8 cellular contexts compared by ENCODE assay signal in the genomic region with DNA sequence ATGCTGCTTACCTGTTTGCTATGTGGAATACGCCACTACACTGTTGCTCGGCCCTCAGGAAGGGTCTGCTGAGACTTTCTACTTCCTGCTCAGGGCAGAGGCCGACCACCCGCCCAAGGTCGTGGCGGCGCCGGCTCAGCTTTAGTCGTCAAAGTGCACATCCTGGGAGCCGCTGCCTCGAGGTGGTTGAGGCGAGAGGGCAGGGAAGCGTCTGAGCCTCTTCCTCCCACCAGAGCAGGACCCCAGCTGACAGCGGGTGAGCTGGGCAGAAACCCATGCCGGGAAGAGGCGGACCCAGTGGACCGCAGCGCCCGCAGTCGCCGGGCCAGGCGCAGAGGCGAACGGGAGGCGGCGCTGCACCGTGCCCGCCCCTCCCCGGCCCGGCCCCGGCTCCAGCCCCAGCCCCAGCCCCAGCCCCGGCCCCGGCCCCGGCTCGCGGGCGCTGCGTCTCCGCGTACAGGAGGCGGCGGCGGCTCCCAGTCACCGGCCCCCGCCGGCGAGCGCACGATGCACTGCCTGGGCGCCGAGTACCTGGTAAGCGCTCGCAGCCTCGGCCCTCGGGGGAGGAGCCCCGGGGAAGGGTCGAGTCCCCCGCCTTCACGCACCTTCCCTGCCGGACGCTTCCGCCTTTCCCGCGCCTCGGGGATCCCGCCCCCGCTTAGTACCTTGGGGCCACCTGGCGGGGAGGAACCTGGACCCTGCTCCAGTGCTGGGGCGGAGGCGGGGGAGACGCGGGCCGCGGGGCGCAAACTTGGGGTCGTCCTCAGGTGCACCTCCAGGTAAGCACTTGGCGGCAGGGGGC. TPM values are rescaled to one million over a fixed set of nuclear protein-coding genes. Genes with fewer than 3 reads are reported as not detected.
DNase-seq lines count a peak whose midpoint lies in the region; ATAC-seq and TF ChIP-seq lines count a peak whose summit lies in the region.

SLC44A3 (plus strand) TSS at position 413 of the 802 bp plus-strand sequence; CDS start at position 508, 95 bp downstream.

- H3K9me3 ChIP-seq in lower lobe of right lung: no peaks in the 10 kb centered on the region
- no peaks in the 10 kb centered on the region for H3K9me3 ChIP-seq in OCI-LY7 (ENCODE audit: low read length)

- H3K79me2 ChIP-seq in OCI-LY7 (ENCODE audit: insufficient read depth, low read depth, low read length): no peaks in the 10 kb centered on the region

- H2AFZ ChIP-seq in OCI-LY7 (ENCODE audit: low read length): no peak within 1 kb of the TSS

- peak within 1 kb of the TSS; percentile 74 for H3K27ac ChIP-seq in lower lobe of right lung
- no peak within 1 kb of the TSS for H3K27ac ChIP-seq in OCI-LY7 (ENCODE audit: low read depth, low read length, poor library complexity, severe bottlenecking)

- intact Hi-C loops in lower lobe of right lung (cut with DNase I): no loop called here
- intact Hi-C loops in OCI-LY7 (cut with micrococcal nuclease; ENCODE audit: unreplicated experiment): no loop called here

- H4K20me1 ChIP-seq in OCI-LY7 (ENCODE audit: insufficient read depth, low read length): no peaks in the 10 kb centered on the region

- no peaks in the 10 kb centered on the region for H3K9me2 ChIP-seq in OCI-LY7 (ENCODE audit: insufficient read depth, low read length)

- peak within 1 kb of the TSS; percentile 68 for H3K4me3 Mint-ChIP-seq in stimulated activated naive CD8-positive, alpha-beta T cell treated with anti-CD3 and anti-CD28 coated beads, Interleukin-15, Interleukin-2, amounts not matched to agents 100 ng/mL and 50 ng/mL, for 24 hours

- H3K36me3 ChIP-seq in lower lobe of right lung (no peaks in the 10 kb centered on the region), OCI-LY7 (ENCODE audit: insufficient read depth, low read length) (no peaks in the 10 kb centered on the region)

- H3K4me3 ChIP-seq in HFF-Myc (replicated peaks; ENCODE audit: low read depth, low read length) (peak within 1 kb of the TSS; percentile 51), lower lobe of right lung (peak within 1 kb of the TSS; percentile 71), OCI-LY7 (ENCODE audit: low read depth, low read length, poor library complexity, severe bottlenecking) (no peak within 1 kb of the TSS)

- POLR2A ChIA-PET in OCI-LY7 (lab: Charles Lee): no interaction called here

- no TSS peak for BruUV-seq in OCI-LY7 (replicated peaks; lab: Mats Ljungman, UMichigan)

- H3K4me2 ChIP-seq in OCI-LY7 (ENCODE audit: low read length): no peak within 1 kb of the TSS

- no peaks in the 10 kb centered on the region for H3K9me3 Mint-ChIP-seq in stimulated activated naive CD8-positive, alpha-beta T cell treated with anti-CD3 and anti-CD28 coated beads, Interleukin-15, Interleukin-2, amounts not matched to agents 100 ng/mL and 50 ng/mL, for 24 hours

- peak; percentile 21 for DNase-seq in CD1c-positive myeloid dendritic cell (ENCODE audit: extremely low spot score)
- no peak for DNase-seq in HFF-Myc (ENCODE audit: extremely low read depth, low read depth)
- DNase-seq in SK-MEL-5 (ENCODE audit: low read depth, low spot score): peak; percentile 52
- peak; percentile 55 for DNase-seq in dermis blood vessel endothelial cell
- DNase-seq in lower lobe of right lung: peak; percentile 72
- no peak for DNase-seq in OCI-LY7 (ENCODE audit: low spot score)
- DNase-seq in globus pallidus (ENCODE audit: low spot score): no peak

- CTCF ChIA-PET in OCI-LY7 (lab: Charles Lee; ENCODE audit: unreplicated experiment): no interaction called here

- in situ Hi-C loops in SK-MEL-5 (cut with HindIII; ENCODE audit: low pct_unique_long_range_greater_than_20kb, low sequenced_read_pairs): no loop called here

- H3K4me1 ChIP-seq in lower lobe of right lung (peaks cover 20% of the 10 kb centered on the region), OCI-LY7 (ENCODE audit: insufficient read depth, low read length, poor library complexity, severe bottlenecking) (no peaks in the 10 kb centered on the region)

- TF ChIP-seq CTCF in HFF-Myc (IDR thresholded peaks at IDR 0.05; ENCODE audit: low read depth, low read length, missing control alignments): no peak
- TF ChIP-seq CTCF in lower lobe of right lung (IDR thresholded peaks at IDR 0.05): peak; percentile 24
- TF ChIP-seq CTCF in OCI-LY7 (conservative IDR thresholded peaks at IDR 0.05; ENCODE audit: low read length): no peak

- ATAC-seq in lower lobe of right lung: peak; percentile 95 to 96

- peaks cover 65% of the 10 kb centered on the region for H3K27me3 Mint-ChIP-seq in stimulated activated naive CD8-positive, alpha-beta T cell treated with anti-CD3 and anti-CD28 coated beads, Interleukin-15, Interleukin-2, amounts not matched to agents 100 ng/mL and 50 ng/mL, for 24 hours

- peaks cover 9% of the 10 kb centered on the region for H3K27me3 ChIP-seq in lower lobe of right lung (ENCODE audit: low read depth)

- H3K4me1 Mint-ChIP-seq in stimulated activated naive CD8-positive, alpha-beta T cell treated with anti-CD3 and anti-CD28 coated beads, Interleukin-15, Interleukin-2, amounts not matched to agents 100 ng/mL and 50 ng/mL, for 24 hours (ENCODE audit: low read depth): peaks cover 4% of the 10 kb centered on the region

- H3K27ac Mint-ChIP-seq in stimulated activated naive CD8-positive, alpha-beta T cell treated with anti-CD3 and anti-CD28 coated beads, Interleukin-15, Interleukin-2, amounts not matched to agents 100 ng/mL and 50 ng/mL, for 24 hours: no peak within 1 kb of the TSS

- no peaks in the 10 kb centered on the region for H3K36me3 Mint-ChIP-seq in stimulated activated naive CD8-positive, alpha-beta T cell treated with anti-CD3 and anti-CD28 coated beads, Interleukin-15, Interleukin-2, amounts not matched to agents 100 ng/mL and 50 ng/mL, for 24 hours (ENCODE audit: low read depth)

RNA-seq across cellular contexts. Expression of gene SLC44A3, which starts in this region (rescaled TPM):
- total RNA-seq in SK-MEL-5 (2014; rRNA removed; shearing (Covaris generic)): 15.0 and 17.7 TPM in 2 replicates
- polyA plus RNA-seq in SK-MEL-5 (2015; cell fraction: cytosol; rRNA removed): 12.7 and 15.6 TPM in 2 replicates
- polyA plus RNA-seq in SK-MEL-5 (2015; cell fraction: nucleus; rRNA removed): 10.8 and 13.1 TPM in 2 replicates
- total RNA-seq in dermis blood vessel endothelial cell: 2.9 and 3.0 TPM in 2 replicates
- total RNA-seq in lower lobe of right lung: 19.3 TPM
- not detected in 2 replicates for total RNA-seq in OCI-LY7 (2014; rRNA removed; shearing (Covaris generic))
- total RNA-seq in OCI-LY7 (2022): not detected in 2 replicates

Comparison
In these comparisons a context has a peak if more than half of its experiments do, and no peak if none do; other contexts are left out.
1. DNase-seq: peak in CD1c-positive myeloid dendritic cell (single experiment), SK-MEL-5 (single experiment), dermis blood vessel endothelial cell (single experiment) and lower lobe of right lung (single experiment); none in HFF-Myc (single experiment), OCI-LY7 (single experiment) and globus pallidus (single experiment).